In genomic region chr10:127150136-127150535, GRCh38 we compare ENCODE assay signal across 17 cellular contexts. TPM values are rescaled to one million over a fixed set of nuclear protein-coding genes. Genes with fewer than 3 reads are reported as not detected.
DNase-seq lines count a peak whose midpoint lies in the region; ATAC-seq and TF ChIP-seq lines count a peak whose summit lies in the region.
"Had no signal": no experiment of that assay in that cellular context is flagged by ENCODE, and none has a peak within 500 bp of the region (broad histone marks: within the 10 kb centered on the region; RNA-seq: fewer than 3 reads in every experiment).

No MANE protein-coding gene starts in this region.

- H3K4me1 ChIP-seq in mesendoderm (ENCODE audit: control insufficient read depth, low read depth, low read length) (no peaks in the 10 kb centered on the region), prostate gland (replicated peaks) (no peaks in the 10 kb centered on the region)
- H3K4me1 ChIP-seq: pancreas had no signal

- no peaks in the 10 kb centered on the region for H3K9me3 ChIP-seq in prostate gland
- H3K9me3 ChIP-seq: pancreas had no signal

- no peak overlapping the region for H4K5ac ChIP-seq in mesendoderm (ENCODE audit: low read length)

- H3K18ac ChIP-seq in mesendoderm (ENCODE audit: low read length) = no peak overlapping the region

- no peak overlapping the region for H2AK5ac ChIP-seq in mesendoderm (ENCODE audit: low read length)

- no peak overlapping the region for H3K56ac ChIP-seq in mesendoderm (ENCODE audit: low read length)

- no peak overlapping the region for H3K4me3 ChIP-seq in brain microvascular endothelial cell (ENCODE audit: low read depth, low read length)
- H3K4me3 ChIP-seq in mesendoderm (ENCODE audit: low read length) = no peak overlapping the region
- H3K4me3 ChIP-seq in prostate gland = no peak overlapping the region
- H3K4me3 ChIP-seq: K562, pancreas had no signal

- peak overlapping the region; percentile 95 for H3K27ac ChIP-seq in brain microvascular endothelial cell
- H3K27ac ChIP-seq in mesendoderm (ENCODE audit: low read depth, low read length) = no peak overlapping the region
- H3K27ac ChIP-seq in prostate gland = no peak overlapping the region
- H3K27ac ChIP-seq: pancreas had no signal

- in situ Hi-C loops in brain microvascular endothelial cell (cut with HindIII; ENCODE audit: low pct_ligation_motif_present, low sequenced_read_pairs) = no loop called here

- H2BK5ac ChIP-seq in mesendoderm (ENCODE audit: low read length) = no peak overlapping the region

- no peak for TF ChIP-seq POLR2A in prostate gland (IDR thresholded peaks at IDR 0.05)

- no peak overlapping the region for H3K9ac ChIP-seq in mesendoderm (ENCODE audit: low read length)

- H3K4me2 ChIP-seq in mesendoderm (ENCODE audit: low read length) = no peak overlapping the region

- no peak overlapping the region for H3K23ac ChIP-seq in mesendoderm (ENCODE audit: low read length)

- H3K79me1 ChIP-seq in mesendoderm (ENCODE audit: low read length) = no peaks in the 10 kb centered on the region

- H2BK120ac ChIP-seq in mesendoderm (ENCODE audit: low read depth, low read length) = no peak overlapping the region

- no peak overlapping the region for H4K8ac ChIP-seq in mesendoderm (ENCODE audit: low read depth, low read length)

- no peak for ATAC-seq in GM21447 (IDR thresholded peaks at IDR 0.05; ENCODE audit: unreplicated experiment)
- ATAC-seq: activated CD8-positive, alpha-beta T cell treated with anti-CD3 and anti-CD28 coated beads, Interleukin-2, amount 10 ng/mL, durations not matched to agents 7 days and 5 days; K562; pancreas had no signal

- intact Hi-C loops in prostate gland (cut with DNase I) = no loop called here

- H3K27me3 ChIP-seq in brain microvascular endothelial cell (replicated peaks) (no peaks in the 10 kb centered on the region), mesendoderm (ENCODE audit: insufficient read depth, low read length, poor library complexity) (no peaks in the 10 kb centered on the region), prostate gland (replicated peaks; ENCODE audit: insufficient read depth) (no peaks in the 10 kb centered on the region)
- H3K27me3 ChIP-seq: pancreas had no signal

- no peaks in the 10 kb centered on the region for H3K79me2 ChIP-seq in mesendoderm (ENCODE audit: control insufficient read depth, insufficient read depth, low read length)

- H3K36me3 ChIP-seq in brain microvascular endothelial cell (replicated peaks) = no peaks in the 10 kb centered on the region
- no peaks in the 10 kb centered on the region for H3K36me3 ChIP-seq in mesendoderm (ENCODE audit: control insufficient read depth, insufficient read depth, low read length)
- no peaks in the 10 kb centered on the region for H3K36me3 ChIP-seq in prostate gland
- H3K36me3 ChIP-seq: pancreas had no signal

- H3K4ac ChIP-seq in mesendoderm (ENCODE audit: low read depth, low read length) = no peak overlapping the region

- WGBS in mesendoderm (ENCODE audit: extremely low coverage, insufficient coverage, low lambda C conversion rate) = no CpG with 5 or more reads among the region's 5 CpGs
- WGBS in prostate gland = 94% methylated on average over 5 of the region's 5 CpGs

- no peak overlapping the region for H2BK15ac ChIP-seq in mesendoderm (replicated peaks; ENCODE audit: low read depth)

- peak; percentile 27 for TF ChIP-seq CTCF in brain microvascular endothelial cell (IDR thresholded peaks at IDR 0.05; ENCODE audit: low read depth, low read length, missing control alignments)
- TF ChIP-seq CTCF in prostate gland (IDR thresholded peaks at IDR 0.05) = no peak

- DNase-seq in ELF-1 (ENCODE audit: low read depth, low spot score) (peak; percentile 23), MV-4-11 (lab: John Stamatoyannopoulos, UW) (peak; percentile 12), brain microvascular endothelial cell (peak; percentile 47), mesendoderm (peak; percentile 57), T-helper 9 cell (no peak), prostate gland (ENCODE audit: low spot score) (no peak)
- DNase-seq in stimulated activated CD4-positive, alpha-beta T cell treated with anti-CD3 and anti-CD28 coated beads, Interleukin-4, amount 100 ng/mL, for 1 hour = no peak
- DNase-seq: activated CD8-positive, alpha-beta T cell treated with anti-CD3 and anti-CD28 coated beads, Interleukin-2, amount 10 ng/mL, durations not matched to agents 7 days and 5 days; activated naive CD4-positive, alpha-beta T cell; CD4-positive, alpha-beta memory T cell; cortex of kidney; NCI-H187; pancreas had no signal

RNA-seq across cellular contexts. Expression of gene INSYN2A, which starts 46.3 kb away (rescaled TPM):
- polyA plus RNA-seq in mesendoderm (2013, experiment 1 of 2) = 0.17 TPM
- polyA plus RNA-seq in mesendoderm (2013, experiment 2 of 2) = 0.17 TPM
- total RNA-seq in prostate gland = 1 to 10 TPM in 1 of 2 donors, under 1 TPM in 1; 0.14 to 4.0 TPM
- total RNA-seq: activated CD8-positive, alpha-beta T cell treated with anti-CD3 and anti-CD28 coated beads, Interleukin-2, amount 10 ng/mL, durations not matched to agents 7 days and 5 days; CD4-positive, alpha-beta memory T cell; K562; mesenteric fat pad; T-helper 1 cell treated with Interleukin-12 subunit alpha and Interleukin-12 subunit beta and Interleukin-4 antibody, amounts not matched to agents 30 ng/mL and 1 ng/mL, for 36 hours had no signal
- polyA plus RNA-seq: CD4-positive, alpha-beta memory T cell; K562 had no signal

Comparison
In these comparisons a context has a peak if more than half of its experiments do, and no peak if none do; other contexts are left out.
1. DNase-seq: peak in ELF-1 (single experiment), MV-4-11 (single experiment), brain microvascular endothelial cell (single experiment) and mesendoderm (single experiment); none in T-helper 9 cell (single experiment), stimulated activated CD4-positive, alpha-beta T cell treated with anti-CD3 and anti-CD28 coated beads, Interleukin-4, amount 100 ng/mL, for 1 hour (single experiment) and prostate gland (single experiment).